In the genomic region with DNA sequence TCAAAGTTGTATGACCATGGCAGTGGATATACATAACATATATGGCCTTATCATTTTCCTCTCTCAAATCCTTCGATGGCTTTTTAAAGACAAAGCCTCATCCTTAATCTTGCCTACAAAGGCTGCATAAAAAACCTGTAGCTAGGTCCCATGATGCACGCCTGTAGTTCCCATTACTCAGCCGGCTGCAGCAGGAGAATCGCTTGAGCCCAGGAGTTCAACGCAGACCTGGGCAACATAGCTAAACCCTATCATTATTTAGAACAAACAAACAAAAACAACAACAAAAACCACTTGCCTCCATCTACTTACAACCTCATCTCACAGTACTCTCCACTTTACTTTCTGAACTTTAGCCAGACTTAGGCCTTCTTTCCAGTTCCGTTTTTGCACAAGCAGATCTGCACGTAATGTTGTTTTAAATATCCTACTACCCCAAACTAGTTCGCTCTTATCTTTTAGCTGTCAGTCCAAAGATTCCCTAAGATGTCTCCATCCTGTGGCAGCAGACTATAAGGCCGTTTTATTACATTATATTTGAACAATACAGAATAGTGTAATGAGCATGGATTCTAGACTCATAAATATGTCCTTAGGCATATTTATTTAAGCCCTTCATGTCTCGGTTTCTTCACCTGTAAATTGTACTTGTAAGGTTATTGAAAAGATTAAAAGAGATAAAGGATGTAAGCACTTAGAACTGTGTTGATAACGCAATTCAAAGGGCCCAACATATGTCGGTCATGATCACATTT, we compare ENCODE assay signal across 8 cellular contexts. TPM values are rescaled to one million over a fixed set of nuclear protein-coding genes. Genes with fewer than 3 reads are reported as not detected.
A peak's percentile ranks its signal among the peaks of the same experiment; 100 is the strongest.
DNase-seq lines count a peak whose midpoint lies in the region; ATAC-seq and TF ChIP-seq lines count a peak whose summit lies in the region.

No MANE protein-coding gene starts in this region.

- no peak for ATAC-seq in GM19397 (IDR thresholded peaks at IDR 0.05; ENCODE audit: unreplicated experiment)
- no peak for ATAC-seq in HG02970 (IDR thresholded peaks at IDR 0.05; ENCODE audit: low FRiP score, unreplicated experiment)
- ATAC-seq in GM18873 (IDR thresholded peaks at IDR 0.05; ENCODE audit: low FRiP score, unreplicated experiment), result no peak

- no peaks in the 10 kb centered on the region for H3K27me3 ChIP-seq in kidney epithelial cell (ENCODE audit: control insufficient read depth, insufficient read depth, low read length)

- DNase-seq in GM10248 (ENCODE audit: extremely low spot score) (peak; percentile 20), MV-4-11 (lab: John Stamatoyannopoulos, UW) (peak; percentile 64), astrocyte of the spinal cord (ENCODE audit: low read depth, low spot score) (no peak), kidney epithelial cell (ENCODE audit: low read depth) (no peak), superior temporal gyrus (ENCODE audit: extremely low spot score) (peak; percentile 38)

- POLR2A ChIA-PET in GM10248 (lab: Yijun Ruan, JAX), result interaction anchor here (1.0 to 1.7 kb wide), 4 partner anchors 10 to 48 kb away, joined by 3 to 5 read pairs (median 4); no protein-coding TSS in a partner anchor

- in situ Hi-C loops in astrocyte of the spinal cord (cut with HindIII; ENCODE audit: low sequenced_read_pairs), result no loop called here

- peak overlapping the region; percentile 100 for H3K4me3 ChIP-seq in astrocyte of the spinal cord (ENCODE audit: low read depth, low read length)
- peak overlapping the region; percentile 98 for H3K4me3 ChIP-seq in kidney epithelial cell (ENCODE audit: low read depth, low read length)

- TF ChIP-seq CTCF in GM10248 (IDR thresholded peaks at IDR 0.05; ENCODE audit: control extremely low read depth, extremely low read depth, low read depth, missing control alignments), result no peak
- peak; percentile 20 for TF ChIP-seq CTCF in astrocyte of the spinal cord (IDR thresholded peaks at IDR 0.05; ENCODE audit: low read depth, low read length)
- no peak for TF ChIP-seq CTCF in kidney epithelial cell (IDR thresholded peaks at IDR 0.05; ENCODE audit: insufficient read depth, low read length, poor library complexity, severe bottlenecking)

- CTCF ChIA-PET in GM10248 (lab: Yijun Ruan, JAX), result interaction anchor here (1.1 to 4.9 kb wide), 6 partner anchors 10 to 334 kb away, joined by 3 to 16 read pairs (median 8); no protein-coding TSS in a partner anchor

- no peaks in the 10 kb centered on the region for H3K36me3 ChIP-seq in kidney epithelial cell (ENCODE audit: control insufficient read depth, insufficient read depth, low read length)

RNA-seq across cellular contexts. Expression of gene POMP, which starts 1.0 kb away (rescaled TPM):
- total RNA-seq in kidney epithelial cell, result 103 and 104 TPM in 2 replicates

Comparison
In these comparisons a context has a peak if more than half of its experiments do, and no peak if none do; other contexts are left out.
1. DNase-seq: peak in GM10248 (single experiment), MV-4-11 (single experiment) and superior temporal gyrus (single experiment); none in astrocyte of the spinal cord (single experiment) and kidney epithelial cell (single experiment).